23 cellular contexts compared by ENCODE assay signal in the genomic region with DNA sequence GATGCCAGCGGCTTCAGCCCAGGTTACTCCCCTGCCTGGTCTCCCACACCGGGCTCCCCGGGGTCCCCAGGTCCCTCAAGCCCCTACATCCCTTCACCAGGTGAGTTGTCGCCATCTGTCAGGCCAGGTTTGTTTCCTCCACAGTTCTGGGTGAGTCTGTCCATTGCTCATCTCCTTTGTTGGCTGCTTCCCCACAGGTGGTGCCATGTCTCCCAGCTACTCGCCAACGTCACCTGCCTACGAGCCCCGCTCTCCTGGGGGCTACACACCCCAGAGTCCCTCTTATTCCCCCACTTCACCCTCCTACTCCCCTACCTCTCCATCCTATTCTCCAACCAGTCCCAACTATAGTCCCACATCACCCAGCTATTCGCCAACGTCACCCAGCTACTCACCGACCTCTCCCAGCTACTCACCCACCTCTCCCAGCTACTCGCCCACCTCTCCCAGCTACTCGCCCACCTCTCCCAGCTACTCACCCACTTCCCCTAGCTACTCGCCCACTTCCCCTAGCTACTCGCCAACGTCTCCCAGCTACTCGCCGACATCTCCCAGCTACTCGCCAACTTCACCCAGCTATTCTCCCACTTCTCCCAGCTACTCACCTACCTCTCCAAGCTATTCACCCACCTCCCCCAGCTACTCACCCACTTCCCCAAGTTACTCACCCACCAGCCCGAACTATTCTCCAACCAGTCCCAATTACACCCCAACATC. TPM values are rescaled to one million over a fixed set of nuclear protein-coding genes. Genes with fewer than 3 reads are reported as not detected.
"Had no signal": no experiment of that assay in that cellular context is flagged by ENCODE, and none has a peak within 500 bp of the region (broad histone marks: within the 10 kb centered on the region; RNA-seq: fewer than 3 reads in every experiment).

No MANE protein-coding gene starts in this region.

- DNase-seq: activated CD4-positive, alpha-beta T cell treated with anti-CD3 and anti-CD28 coated beads, Interleukin-2, amount 50 U/mL, for 1 hour; activated CD8-positive, alpha-beta memory T cell treated with anti-CD3 and anti-CD28 coated beads, Interleukin-2, amount 50 U/mL, for 4 hours; activated naive CD8-positive, alpha-beta T cell treated with anti-CD3 and anti-CD28 coated beads, Interleukin-2, amount 10 ng/mL, durations not matched to agents 7 days and 5 days; central memory CD4-positive, alpha-beta T cell; colonic mucosa; heart left ventricle; nephron progenitor cell; occipital lobe; stimulated activated CD4-positive, alpha-beta T cell treated with anti-CD3 and anti-CD28 coated beads, Interleukin-2, amount 100 ng/mL, for 24 hours; T1000; testis had no signal

- H3K9me3 ChIP-seq: colonic mucosa, gastroesophageal sphincter, heart left ventricle, left lung, prostate gland, right atrium auricular region, testis, upper lobe of left lung had no signal

- H3K27me3 Mint-ChIP-seq: activated naive CD8-positive, alpha-beta T cell treated with anti-CD3 and anti-CD28 coated beads, Interleukin-2, amount 10 ng/mL, durations not matched to agents 7 days and 5 days; brain had no signal

- H3K4me1 ChIP-seq: prostate gland, right atrium auricular region, testis had no signal

- H3K27me3 ChIP-seq: colonic mucosa, gastroesophageal sphincter, heart left ventricle, left lung, right atrium auricular region, testis, upper lobe of left lung had no signal

- H3K4me3 Mint-ChIP-seq: activated naive CD8-positive, alpha-beta T cell treated with anti-CD3 and anti-CD28 coated beads, Interleukin-2, amount 10 ng/mL, durations not matched to agents 7 days and 5 days; activated T-helper 1 cell treated with anti-CD3 and anti-CD28 coated beads, Interleukin-12 subunit alpha, Interleukin-12 subunit beta, Interleukin-2, Interleukin-4 antibody, amounts not matched to agents 30 ng/mL and 10 ng/mL and 1 ng/mL, durations not matched to agents 14 hours and 24 hours and 36 hours; brain; nephron progenitor cell had no signal

- H3K27ac ChIP-seq: colonic mucosa, gastroesophageal sphincter, heart left ventricle, left lung, prostate gland, right atrium auricular region, SK-N-MC, testis, upper lobe of left lung had no signal

- ATAC-seq: gastroesophageal sphincter, left lung had no signal

- H3K27ac Mint-ChIP-seq: activated naive CD8-positive, alpha-beta T cell treated with anti-CD3 and anti-CD28 coated beads, Interleukin-2, amount 10 ng/mL, durations not matched to agents 7 days and 5 days; activated T-helper 1 cell treated with anti-CD3 and anti-CD28 coated beads, Interleukin-12 subunit alpha, Interleukin-12 subunit beta, Interleukin-2, Interleukin-4 antibody, amounts not matched to agents 30 ng/mL and 10 ng/mL and 1 ng/mL, durations not matched to agents 14 hours and 24 hours and 36 hours; brain; nephron progenitor cell had no signal

- H3K4me3 ChIP-seq: colonic mucosa, gastroesophageal sphincter, heart left ventricle, left lung, prostate gland, right atrium auricular region, SK-N-MC, testis, upper lobe of left lung had no signal

- H3K9me3 Mint-ChIP-seq: activated naive CD8-positive, alpha-beta T cell treated with anti-CD3 and anti-CD28 coated beads, Interleukin-2, amount 10 ng/mL, durations not matched to agents 7 days and 5 days; activated T-helper 1 cell treated with anti-CD3 and anti-CD28 coated beads, Interleukin-12 subunit alpha, Interleukin-12 subunit beta, Interleukin-2, Interleukin-4 antibody, amounts not matched to agents 30 ng/mL and 10 ng/mL and 1 ng/mL, durations not matched to agents 14 hours and 24 hours and 36 hours; brain; nephron progenitor cell had no signal

- H3K4me1 Mint-ChIP-seq: brain, nephron progenitor cell had no signal

RNA-seq across cellular contexts. Expression of a gene that starts 31.7 kb away (rescaled TPM):
- total RNA-seq: activated naive CD8-positive, alpha-beta T cell treated with anti-CD3 and anti-CD28 coated beads, Interleukin-2, amount 10 ng/mL, durations not matched to agents 7 days and 5 days; activated T-helper 1 cell treated with anti-CD3 and anti-CD28 coated beads, Interleukin-12 subunit alpha, Interleukin-12 subunit beta, Interleukin-2, Interleukin-4 antibody, amounts not matched to agents 30 ng/mL and 10 ng/mL and 1 ng/mL, durations not matched to agents 14 hours and 24 hours and 36 hours; colonic mucosa; gastroesophageal sphincter; heart left ventricle; kidney epithelial cell; left lung; lung microvascular endothelial cell; myocyte; occipital lobe; prostate gland; right atrium auricular region; skeletal muscle tissue; upper lobe of left lung had no signal
